ENCODE assay signal across 8 cellular contexts in genomic region chr1:225845633-225846259, GRCh38. TPM values are rescaled to one million over a fixed set of nuclear protein-coding genes. Genes with fewer than 3 reads are reported as not detected.
A peak's percentile ranks its signal among the peaks of the same experiment; 100 is the strongest.
DNase-seq lines count a peak whose midpoint lies in the region; ATAC-seq and TF ChIP-seq lines count a peak whose summit lies in the region.

No MANE protein-coding gene starts in this region.

- H3K9ac ChIP-seq in HUES48 (ENCODE audit: low read depth, low read length) = no peak overlapping the region; the same call in 1 of the 2 replicates

- DNase-seq in DMS 273 (lab: John Stamatoyannopoulos, UW; ENCODE audit: unreplicated experiment) (peak; percentile 91), RWPE1 (ENCODE audit: low spot score) (peak; percentile 86), body of pancreas (peak; percentile 79 to 87 (median 83)), iPS-NIHi11 (ENCODE audit: low spot score) (peak; percentile 89), spleen (peak; percentile 84)

- POLR2A ChIA-PET in RWPE1 (lab: Yijun Ruan, JAX; ENCODE audit: low non-redundant PET) = no interaction called here

- H3K36me3 ChIP-seq in HUES48 (ENCODE audit: control insufficient read depth, insufficient read depth, low read length) (peaks cover 57% of the 10 kb centered on the region), body of pancreas (replicated peaks in 1 of 2; ENCODE audit: insufficient read depth in 1 of 2, low read depth in 2 of 2) (peaks cover 4 to 16% of the 10 kb centered on the region in 2 donors), spleen (peaks cover 0 to 89% (median 28%) of the 10 kb centered on the region in 6 donors)

- intact Hi-C loops in body of pancreas (cut with DNase I) = no loop called here
- intact Hi-C loops in spleen (cut with DNase I; ENCODE audit: low total_unique reads) = loop anchor here (5.0 to 10.0 kb wide), 2 partner anchors 59 to 368 kb away; no protein-coding TSS in a partner anchor

- TF ChIP-seq POLR2A in body of pancreas (IDR thresholded peaks at IDR 0.05) (peak in 2 of 3 donors; percentile 16 to 23), spleen (IDR thresholded peaks at IDR 0.05) (no peak)

- 38 to 47% methylated on average over 4 to 8 of the region's 11 CpGs for WGBS in body of pancreas, 2 donors
- 78 to 96% (median 79%) methylated on average over 3 to 11 of the region's 11 CpGs for WGBS in spleen, 5 donors

- H3K4me3 ChIP-seq in HUES48 (ENCODE audit: low read depth, low read length) = no peak overlapping the region
- H3K4me3 ChIP-seq in body of pancreas = no peak overlapping the region
- no peak overlapping the region for H3K4me3 ChIP-seq in spleen

- peak overlapping the region; percentile 2 for H3K27ac ChIP-seq in HUES48 (ENCODE audit: low read depth, low read length)
- H3K27ac ChIP-seq in RWPE1 = peak overlapping the region; percentile 42
- H3K27ac ChIP-seq in body of pancreas = peak overlapping the region in 3 of 4 donors; percentile 46 to 64 (median 49)
- peak overlapping the region in 3 of 8 donors; percentile 72 to 90 (median 80) for H3K27ac ChIP-seq in spleen

- H3K4me1 ChIP-seq in HUES48 (ENCODE audit: control insufficient read depth, insufficient read depth, low read length) = peaks cover 6% of the 10 kb centered on the region; the same call in 1 of the 2 replicates
- peaks cover 35% of the 10 kb centered on the region for H3K4me1 ChIP-seq in body of pancreas
- peaks cover 22 to 71% (median 40%) of the 10 kb centered on the region in 6 donors for H3K4me1 ChIP-seq in spleen

- no peaks in the 10 kb centered on the region for H3K9me3 ChIP-seq in HUES48 (ENCODE audit: control insufficient read depth, insufficient read depth, low read length)
- H3K9me3 ChIP-seq in body of pancreas = no peaks in the 10 kb centered on the region
- no peaks in the 10 kb centered on the region for H3K9me3 ChIP-seq in spleen

- no peaks in the 10 kb centered on the region for H3K27me3 ChIP-seq in HUES48 (ENCODE audit: control insufficient read depth, insufficient read depth, low read length)
- no peaks in the 10 kb centered on the region for H3K27me3 ChIP-seq in body of pancreas
- H3K27me3 ChIP-seq in spleen (replicated peaks in 1 of 7) = no peaks in the 10 kb centered on the region

- TF ChIP-seq CTCF in RWPE1 (conservative IDR thresholded peaks at IDR 0.05; ENCODE audit: low read depth) = peak; percentile 72
- TF ChIP-seq CTCF in body of pancreas (IDR thresholded peaks at IDR 0.05) = peak; percentile 42 to 78 (median 61)
- peak in 10 of 11 experiments; percentile 13 to 71 (median 58) for TF ChIP-seq CTCF in spleen (IDR thresholded peaks at IDR 0.05 in 8 of 11, conservative IDR thresholded peaks at IDR 0.05 in 3 of 11)

- ATAC-seq in body of pancreas = peak; percentile 61
- no peak for ATAC-seq in GM18870 (IDR thresholded peaks at IDR 0.05; ENCODE audit: unreplicated experiment)
- no peak for ATAC-seq in GM18511 (IDR thresholded peaks at IDR 0.05; ENCODE audit: unreplicated experiment)

- CTCF ChIA-PET in RWPE1 (lab: Yijun Ruan, JAX) = interaction anchor here (0.6 to 3.0 kb wide), 24 partner anchors 9 to 1470 kb away, joined by 3 to 25 read pairs (median 4); no protein-coding TSS in a partner anchor

RNA-seq across cellular contexts. Expression of gene EPHX1, which starts 35.8 kb away (rescaled TPM):
- total RNA-seq in body of pancreas = 100 to 1,000 TPM; 109 to 136 TPM
- 10 to 100 TPM; 30.1 to 92.8 (median 81.4) TPM for total RNA-seq in spleen
- 10 to 100 TPM in 2 of 3 donors, 1 to 10 TPM in 1; 3.9 to 12.2 (median 10.7) TPM for polyA plus RNA-seq in spleen

RNA-seq across cellular contexts. Expression of gene TMEM63A, which starts 36.4 kb away (rescaled TPM):
- total RNA-seq in body of pancreas (100 to 1,000 TPM; 129 to 217 TPM), spleen (100 to 1,000 TPM in 5 of 7 donors, 10 to 100 TPM in 2; 93.9 to 143 (median 122) TPM)
- 10 to 100 TPM; 15.0 to 47.4 (median 23.6) TPM for polyA plus RNA-seq in spleen

RNA-seq across cellular contexts. Expression of gene LEFTY1, which starts 43.2 kb away (rescaled TPM):
- total RNA-seq in body of pancreas (100 to 1,000 TPM; 138 to 153 TPM), spleen (under 1 TPM in 4 of 7 donors, not detected in 3; 0.34 to 0.95 (median 0.48) TPM)
- polyA plus RNA-seq in spleen = under 1 TPM; 0.06 to 0.09 (median 0.09) TPM

Comparison
In these comparisons a context has a peak if more than half of its experiments do, and no peak if none do; other contexts are left out.
1. POLR2A ChIP-seq: peak in body of pancreas (2 of 3); none in spleen (0 of 3).
2. RNA of gene LEFTY1, which starts 43.2 kb away (total RNA-seq): 138 to 153 TPM in body of pancreas; 0.34 to 0.95 TPM in spleen; every median in the first group is over 10 times any median in the second.
3. Peak in every context shown above with its lines, with median percentiles within 50 percentile points of each other: DNase-seq and CTCF ChIP-seq.